In the genomic region with DNA sequence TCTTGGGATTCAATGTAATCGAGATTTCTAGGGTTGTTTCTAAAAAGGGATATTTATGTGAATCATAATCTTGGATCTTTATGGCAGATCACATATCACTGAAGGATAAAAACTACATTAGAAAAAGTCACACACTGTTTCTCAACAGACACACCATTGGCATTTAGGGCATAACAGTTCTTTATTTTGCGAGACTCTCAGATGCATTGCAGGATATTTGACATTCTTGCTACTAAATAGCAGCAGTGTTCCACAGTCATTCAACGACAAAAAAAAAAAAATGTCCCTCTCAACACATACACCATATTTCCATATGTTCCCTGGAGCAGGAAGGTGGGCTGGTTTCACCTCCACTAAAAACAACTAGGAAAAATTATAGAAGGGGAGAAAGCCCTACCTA, we compare ENCODE assay signal across 28 cellular contexts.
"Had no signal": no experiment of that assay in that cellular context is flagged by ENCODE, and none has a peak within 500 bp of the region (broad histone marks: within the 10 kb centered on the region; RNA-seq: fewer than 3 reads in every experiment).

No MANE protein-coding gene starts in this region.

- H3K9me3 ChIP-seq: esophagus muscularis mucosa, gastrocnemius medialis, heart left ventricle had no signal

- H3K27me3 ChIP-seq: brain microvascular endothelial cell, esophagus muscularis mucosa, gastrocnemius medialis, heart left ventricle had no signal

- H3K27ac ChIP-seq: brain microvascular endothelial cell, coronary artery, dorsolateral prefrontal cortex, esophagus muscularis mucosa, gastrocnemius medialis, heart left ventricle, WERI-Rb-1 had no signal

- DNase-seq: activated B cell treated with CpG ODN at 0.5 μM for 24 hours; activated CD4-positive, alpha-beta T cell treated with anti-CD3 and anti-CD28 coated beads for 48 hours; activated CD4-positive, alpha-beta T cell treated with anti-CD3 and anti-CD28 coated beads, Interleukin-2, amount 50 U/mL, for 1 hour; activated CD4-positive, alpha-beta T cell treated with anti-CD3 and anti-CD28 coated beads, Interleukin-2, amount 50 U/mL, for 48 hours; activated CD8-positive, alpha-beta memory T cell treated with anti-CD3 and anti-CD28 coated beads for 24 hours; activated CD8-positive, alpha-beta T cell treated with anti-CD3 and anti-CD28 coated beads for 36 hours; activated effector memory CD4-positive, alpha-beta T cell treated with Interleukin-2 at 50 U/mL for 16 hours; activated gamma-delta T cell treated with Interleukin-2 at 50 U/mL for 16 hours; activated naive CD4-positive, alpha-beta T cell treated with Interleukin-2 at 50 U/mL for 16 hours; activated naive CD8-positive, alpha-beta T cell treated with anti-CD3 and anti-CD28 coated beads for 36 hours; activated naive CD8-positive, alpha-beta T cell treated with anti-CD3 and anti-CD28 coated beads, Interleukin-2, amount 50 U/mL, for 24 hours; activated T-cell treated with anti-CD3 and anti-CD28 coated beads, Interleukin-2, amount 50 U/mL, for 4 hours; brain microvascular endothelial cell; dorsolateral prefrontal cortex; effector memory CD8-positive, alpha-beta T cell; erythroblast; foreskin fibroblast; gastrocnemius medialis; glutamatergic neuron; heart left ventricle; T-helper 1 cell; T-helper 17 cell; T1000; WERI-Rb-1 had no signal

- H3K4me1 ChIP-seq: esophagus muscularis mucosa, gastrocnemius medialis, heart left ventricle had no signal

- H3K36me3 ChIP-seq: brain microvascular endothelial cell, esophagus muscularis mucosa, gastrocnemius medialis, heart left ventricle, WERI-Rb-1 had no signal

- ATAC-seq: activated CD4-positive, CD25-positive, alpha-beta regulatory T cell treated with anti-CD3 and anti-CD28 coated beads, Interleukin-2, amount 50 U/mL, for 24 hours; activated CD8-positive, alpha-beta T cell treated with anti-CD3 and anti-CD28 coated beads for 36 hours; activated naive CD8-positive, alpha-beta T cell treated with anti-CD3 and anti-CD28 coated beads, Interleukin-2, amount 50 U/mL, for 24 hours; activated T-cell treated with anti-CD3 and anti-CD28 coated beads, Interleukin-2, amount 50 U/mL, for 4 hours; activated T-helper 17 cell treated with anti-CD3 and anti-CD28 coated beads, Interleukin-2, amount 50 U/mL, for 72 hours; effector memory CD8-positive, alpha-beta T cell; gastrocnemius medialis; heart left ventricle; T-helper 17 cell had no signal

- H3K4me3 ChIP-seq: coronary artery, dorsolateral prefrontal cortex, esophagus muscularis mucosa, gastrocnemius medialis, heart left ventricle had no signal
